In genomic region chr14:86357866-86358265, GRCh38 we compare ENCODE assay signal across 22 cellular contexts.
A peak's percentile ranks its signal among the peaks of the same experiment; 100 is the strongest.
DNase-seq lines count a peak whose midpoint lies in the region; ATAC-seq and TF ChIP-seq lines count a peak whose summit lies in the region.
"Had no signal": no experiment of that assay in that cellular context is flagged by ENCODE, and none has a peak within 500 bp of the region (broad histone marks: within the 10 kb centered on the region; RNA-seq: fewer than 3 reads in every experiment).

No MANE protein-coding gene starts in this region.

- H3K27me3 Mint-ChIP-seq in GM23338 (ENCODE audit: insufficient read depth, low read depth, poor library complexity) = no peaks in the 10 kb centered on the region
- no peaks in the 10 kb centered on the region for H3K27me3 Mint-ChIP-seq in activated naive CD8-positive, alpha-beta T cell treated with anti-CD3 and anti-CD28 coated beads, Interleukin-2, amount 50 U/mL, for 24 hours
- H3K27me3 Mint-ChIP-seq: activated naive CD4-positive, alpha-beta T cell treated with anti-CD3 and anti-CD28 coated beads, Interleukin-2, amount 50 U/mL, for 24 hours; stimulated activated memory B cell treated with anti-CD40 and anti-IgM and Interleukin-4, amounts not matched to agents 10 μg/mL and 1 μg/mL and 100 μg/mL, for 72 hours had no signal

- TF ChIP-seq CTCF in GM23338 (conservative IDR thresholded peaks at IDR 0.05; ENCODE audit: low read depth in 2 of 2) (no peak), thyroid gland (IDR thresholded peaks at IDR 0.05) (no peak)

- H3K4me3 Mint-ChIP-seq in GM23338 = no peak overlapping the region
- no peak overlapping the region for H3K4me3 Mint-ChIP-seq in activated naive CD8-positive, alpha-beta T cell treated with anti-CD3 and anti-CD28 coated beads, Interleukin-2, amount 50 U/mL, for 24 hours
- H3K4me3 Mint-ChIP-seq: activated naive CD4-positive, alpha-beta T cell treated with anti-CD3 and anti-CD28 coated beads, Interleukin-2, amount 50 U/mL, for 24 hours; CD14-positive monocyte; stimulated activated memory B cell treated with anti-CD40 and anti-IgM and Interleukin-4, amounts not matched to agents 10 μg/mL and 1 μg/mL and 100 μg/mL, for 72 hours; T-helper 1 cell treated with Interleukin-12 subunit alpha and Interleukin-12 subunit beta and Interleukin-4 antibody, amounts not matched to agents 30 μg/mL and 1 μg/mL, for 36 hours had no signal

- H3K27me3 ChIP-seq in GM23338 (ENCODE audit: insufficient read depth) (no peaks in the 10 kb centered on the region), thyroid gland (no peaks in the 10 kb centered on the region)
- H3K27me3 ChIP-seq: neutrophil, vagina had no signal

- H3K36me3 ChIP-seq in GM23338 (ENCODE audit: insufficient read depth) (no peaks in the 10 kb centered on the region), thyroid gland (no peaks in the 10 kb centered on the region)
- H3K36me3 ChIP-seq: neutrophil, vagina had no signal

- DNase-seq in GM23338 (ENCODE audit: low spot score) = no peak
- DNase-seq in NCI-H1436 (lab: John Stamatoyannopoulos, UW) = peak; percentile 68
- DNase-seq in NCI-H345 treated with DMSO at 0.1 percent for 48 hours (lab: John Stamatoyannopoulos, UW; ENCODE audit: unreplicated experiment) = peak; percentile 95
- peak in 35 of 61 donors; percentile 2 to 86 (median 31) for DNase-seq in caudate nucleus (lab: John Stamatoyannopoulos, UW)
- DNase-seq in thyroid gland = no peak
- DNase-seq in activated naive CD8-positive, alpha-beta T cell treated with anti-CD3 and anti-CD28 coated beads, Interleukin-2, amount 50 U/mL, for 24 hours = no peak
- DNase-seq: activated CD4-positive, alpha-beta T cell treated with anti-CD3 and anti-CD28 coated beads for 48 hours; aorta; central memory CD4-positive, alpha-beta T cell; dermis blood vessel endothelial cell; DMS 273 treated with DMSO at 0.1 percent for 48 hours; GM23248; mammary epithelial cell; psoas muscle had no signal

- H3F3A ChIP-seq in GM23338 (replicated peaks; ENCODE audit: low read depth) = no peaks in the 10 kb centered on the region

- ATAC-seq in GM23338 = peak; percentile 24; the same call in 1 of the 3 replicates
- no peak for ATAC-seq in HG03460 (IDR thresholded peaks at IDR 0.05; ENCODE audit: unreplicated experiment)
- no peak for ATAC-seq in activated naive CD8-positive, alpha-beta T cell treated with anti-CD3 and anti-CD28 coated beads, Interleukin-2, amount 50 U/mL, for 24 hours
- ATAC-seq: psoas muscle; stimulated activated memory B cell treated with anti-CD40 and anti-IgM and Interleukin-4, amounts not matched to agents 10 μg/mL and 1 μg/mL and 100 μg/mL, for 72 hours had no signal

- H4K20me1 ChIP-seq in GM23338 (replicated peaks; ENCODE audit: insufficient read depth) = no peaks in the 10 kb centered on the region

- no peaks in the 10 kb centered on the region for H3K36me3 Mint-ChIP-seq in GM23338 (ENCODE audit: low read depth)
- no peaks in the 10 kb centered on the region for H3K36me3 Mint-ChIP-seq in activated naive CD8-positive, alpha-beta T cell treated with anti-CD3 and anti-CD28 coated beads, Interleukin-2, amount 50 U/mL, for 24 hours (ENCODE audit: low read depth)
- H3K36me3 Mint-ChIP-seq: activated naive CD4-positive, alpha-beta T cell treated with anti-CD3 and anti-CD28 coated beads, Interleukin-2, amount 50 U/mL, for 24 hours; CD14-positive monocyte; stimulated activated memory B cell treated with anti-CD40 and anti-IgM and Interleukin-4, amounts not matched to agents 10 μg/mL and 1 μg/mL and 100 μg/mL, for 72 hours had no signal

- H3K27ac Mint-ChIP-seq in GM23338 = no peak overlapping the region
- no peak overlapping the region for H3K27ac Mint-ChIP-seq in activated naive CD8-positive, alpha-beta T cell treated with anti-CD3 and anti-CD28 coated beads, Interleukin-2, amount 50 U/mL, for 24 hours
- H3K27ac Mint-ChIP-seq: activated naive CD4-positive, alpha-beta T cell treated with anti-CD3 and anti-CD28 coated beads, Interleukin-2, amount 50 U/mL, for 24 hours; CD14-positive monocyte; stimulated activated memory B cell treated with anti-CD40 and anti-IgM and Interleukin-4, amounts not matched to agents 10 μg/mL and 1 μg/mL and 100 μg/mL, for 72 hours; T-helper 1 cell treated with Interleukin-12 subunit alpha and Interleukin-12 subunit beta and Interleukin-4 antibody, amounts not matched to agents 30 μg/mL and 1 μg/mL, for 36 hours had no signal

- 45 to 54% methylated on average over 2 of the region's 2 CpGs for WGBS in thyroid gland, 2 donors

- no peaks in the 10 kb centered on the region for H3K9me2 ChIP-seq in GM23338 (ENCODE audit: insufficient read depth)

- no peaks in the 10 kb centered on the region for H3K9me3 Mint-ChIP-seq in GM23338
- peaks cover 3% of the 10 kb centered on the region for H3K9me3 Mint-ChIP-seq in activated naive CD8-positive, alpha-beta T cell treated with anti-CD3 and anti-CD28 coated beads, Interleukin-2, amount 50 U/mL, for 24 hours
- H3K9me3 Mint-ChIP-seq: activated naive CD4-positive, alpha-beta T cell treated with anti-CD3 and anti-CD28 coated beads, Interleukin-2, amount 50 U/mL, for 24 hours; T-helper 1 cell treated with Interleukin-12 subunit alpha and Interleukin-12 subunit beta and Interleukin-4 antibody, amounts not matched to agents 30 μg/mL and 1 μg/mL, for 36 hours had no signal

- H3K79me2 ChIP-seq in GM23338 (replicated peaks; ENCODE audit: insufficient read depth) = no peaks in the 10 kb centered on the region

- intact Hi-C loops in thyroid gland (cut with DNase I) = no loop called here

- H3K4me3 ChIP-seq in GM23338 (no peak overlapping the region), thyroid gland (replicated peaks in 1 of 3) (no peak overlapping the region)
- H3K4me3 ChIP-seq: GM23248, psoas muscle, skin epidermis, vagina had no signal

- H3K9me3 ChIP-seq in thyroid gland = no peaks in the 10 kb centered on the region
- H3K9me3 ChIP-seq: neutrophil, psoas muscle, vagina had no signal

- no peaks in the 10 kb centered on the region; the same call in 1 of the 2 replicates for H3K4me1 ChIP-seq in GM23338 (ENCODE audit: insufficient read depth)
- no peaks in the 10 kb centered on the region for H3K4me1 ChIP-seq in thyroid gland
- H3K4me1 ChIP-seq: psoas muscle, vagina had no signal

- H2AFZ ChIP-seq in GM23338 = peak overlapping the region; percentile 24; the same call in 1 of the 2 replicates
- H2AFZ ChIP-seq: GM23248 had no signal

- TF ChIP-seq POLR2A in thyroid gland (IDR thresholded peaks at IDR 0.05) = no peak

- H3K4me2 ChIP-seq in GM23338 = no peak overlapping the region

- H3K27ac ChIP-seq in GM23338 (ENCODE audit: low read depth) = no peak overlapping the region
- no peak overlapping the region for H3K27ac ChIP-seq in caudate nucleus (ENCODE audit: low read depth, low read length)
- no peak overlapping the region for H3K27ac ChIP-seq in thyroid gland
- H3K27ac ChIP-seq: GM23248, neutrophil, psoas muscle, skin epidermis, vagina had no signal

- H3K4me1 Mint-ChIP-seq in GM23338 = peaks cover 5% of the 10 kb centered on the region; the same call in 2 of the 3 replicates
- H3K4me1 Mint-ChIP-seq in activated naive CD8-positive, alpha-beta T cell treated with anti-CD3 and anti-CD28 coated beads, Interleukin-2, amount 50 U/mL, for 24 hours = no peaks in the 10 kb centered on the region
- H3K4me1 Mint-ChIP-seq: activated naive CD4-positive, alpha-beta T cell treated with anti-CD3 and anti-CD28 coated beads, Interleukin-2, amount 50 U/mL, for 24 hours; CD14-positive monocyte; stimulated activated memory B cell treated with anti-CD40 and anti-IgM and Interleukin-4, amounts not matched to agents 10 μg/mL and 1 μg/mL and 100 μg/mL, for 72 hours had no signal

TF ChIP-seq in GM23338, 12 proteins besides CTCF, POLR2A, EP300 and RAD21 (continues in another document):
- TF ChIP-seq JUNB (IDR thresholded peaks at IDR 0.05; ENCODE audit: unreplicated experiment) (no peak), ZNF114 (CRISPR knock-in tag; IDR thresholded peaks at IDR 0.05) (no peak)

Comparison
In these comparisons a context has a peak if more than half of its experiments do, and no peak if none do; other contexts are left out.
1. DNase-seq: peak in NCI-H1436 (single experiment), NCI-H345 treated with DMSO at 0.1 percent for 48 hours (single experiment) and caudate nucleus (35 of 61); none in GM23338 (single experiment), thyroid gland (0 of 2) and activated naive CD8-positive, alpha-beta T cell treated with anti-CD3 and anti-CD28 coated beads, Interleukin-2, amount 50 U/mL, for 24 hours (single experiment).